15 cellular contexts compared by ENCODE assay signal in genomic region chr6:33719326-33719987, GRCh38. TPM values are rescaled to one million over a fixed set of nuclear protein-coding genes. Genes with fewer than 3 reads are reported as not detected.
DNase-seq lines count a peak whose midpoint lies in the region; ATAC-seq and TF ChIP-seq lines count a peak whose summit lies in the region.
"Had no signal": no experiment of that assay in that cellular context is flagged by ENCODE, and none has a peak within 500 bp of the region (broad histone marks: within the 10 kb centered on the region; RNA-seq: fewer than 3 reads in every experiment).

No MANE protein-coding gene starts in this region.

- intact Hi-C loops in activated CD4-positive, alpha-beta T cell treated with anti-CD3 and anti-CD28 coated beads, Interleukin-2, amount 10 ng/mL, durations not matched to agents 24 days and 14 days (cut with micrococcal nuclease) = loop anchor here (10.0 kb wide), 1 partner anchor 525 kb away; the partner anchor contains the start of gene SMIM29

- peaks cover 31% of the 10 kb centered on the region for H3K27me3 ChIP-seq in osteoblast (ENCODE audit: insufficient read depth, low read length)

- POLR2A ChIA-PET in HEK293T (lab: Yijun Ruan, JAX) = interaction anchor here (1.6 kb wide), 1 partner anchor 8 kb away, joined by 10 read pairs; the partner anchor contains the start of gene UQCC2

- H3K4me1 ChIP-seq in osteoblast (ENCODE audit: insufficient read depth, low read length) = peaks cover 5% of the 10 kb centered on the region

- H3K79me2 ChIP-seq in osteoblast (ENCODE audit: insufficient read depth, low read length) = no peaks in the 10 kb centered on the region

- H3K4me3 Mint-ChIP-seq in HFFc6 = no peak overlapping the region
- H3K4me3 Mint-ChIP-seq in stimulated activated effector memory CD8-positive, alpha-beta T cell treated with anti-CD3 and anti-CD28 coated beads, Interleukin-12 subunit alpha, Interleukin-12 subunit beta, amount 100 ng/mL, for 72 hours = no peak overlapping the region
- no peak overlapping the region for H3K4me3 Mint-ChIP-seq in activated CD4-positive, alpha-beta T cell treated with anti-CD3 and anti-CD28 coated beads, Interleukin-2, amount 10 ng/mL, durations not matched to agents 24 days and 14 days
- H3K4me3 Mint-ChIP-seq: GM23338 had no signal

- H3K4me2 ChIP-seq in osteoblast (ENCODE audit: insufficient read depth, low read length) = no peak overlapping the region
- H3K4me2 ChIP-seq: GM23338 had no signal

- DNase-seq in DMS153 (lab: John Stamatoyannopoulos, UW) = peak; percentile 42
- no peak for DNase-seq in HFFc6
- DNase-seq in NCI-H82 (lab: John Stamatoyannopoulos, UW) = peak; percentile 87
- DNase-seq in osteoblast (ENCODE audit: insufficient read length, low spot score, missing footprints) = no peak
- no peak for DNase-seq in stimulated activated effector memory CD8-positive, alpha-beta T cell treated with anti-CD3 and anti-CD28 coated beads, Interleukin-12 subunit alpha, Interleukin-12 subunit beta, amount 100 ng/mL, for 72 hours (ENCODE audit: low spot score in 2 of 2)
- DNase-seq in activated CD4-positive, alpha-beta T cell treated with anti-CD3 and anti-CD28 coated beads, Interleukin-2, amount 10 ng/mL, durations not matched to agents 24 days and 14 days = no peak
- DNase-seq in HEK293T (ENCODE audit: extremely low spot score) = no peak
- DNase-seq: AML-193; amygdala; effector memory CD4-positive, alpha-beta T cell; NCI-H526; stimulated activated CD4-positive, alpha-beta T cell treated with anti-CD3 and anti-CD28 coated beads, Interleukin-1b, Interleukin-23, amount 100 ng/mL, for 48 hours had no signal

- H3K27ac ChIP-seq in osteoblast (ENCODE audit: low read depth, low read length) = no peak overlapping the region
- H3K27ac ChIP-seq: HL-60 had no signal

- H3K27me3 Mint-ChIP-seq in HFFc6 (ENCODE audit: insufficient read depth) = peaks cover 44% of the 10 kb centered on the region
- H3K27me3 Mint-ChIP-seq in activated CD4-positive, alpha-beta T cell treated with anti-CD3 and anti-CD28 coated beads, Interleukin-2, amount 10 ng/mL, durations not matched to agents 24 days and 14 days = peaks cover 29% of the 10 kb centered on the region

- H3K4me3 ChIP-seq in osteoblast (ENCODE audit: insufficient read depth, low read length) = no peak overlapping the region
- H3K4me3 ChIP-seq: GM23338 had no signal

- no peaks in the 10 kb centered on the region for H4K20me1 ChIP-seq in osteoblast (ENCODE audit: insufficient read depth, low read length)

- no peaks in the 10 kb centered on the region for H3K9me3 Mint-ChIP-seq in HFFc6
- H3K9me3 Mint-ChIP-seq in stimulated activated effector memory CD8-positive, alpha-beta T cell treated with anti-CD3 and anti-CD28 coated beads, Interleukin-12 subunit alpha, Interleukin-12 subunit beta, amount 100 ng/mL, for 72 hours = no peaks in the 10 kb centered on the region
- no peaks in the 10 kb centered on the region for H3K9me3 Mint-ChIP-seq in activated CD4-positive, alpha-beta T cell treated with anti-CD3 and anti-CD28 coated beads, Interleukin-2, amount 10 ng/mL, durations not matched to agents 24 days and 14 days
- H3K9me3 Mint-ChIP-seq: GM23338 had no signal

- H3K36me3 Mint-ChIP-seq in HFFc6 (ENCODE audit: low read depth) = no peaks in the 10 kb centered on the region
- no peaks in the 10 kb centered on the region for H3K36me3 Mint-ChIP-seq in stimulated activated effector memory CD8-positive, alpha-beta T cell treated with anti-CD3 and anti-CD28 coated beads, Interleukin-12 subunit alpha, Interleukin-12 subunit beta, amount 100 ng/mL, for 72 hours
- no peaks in the 10 kb centered on the region for H3K36me3 Mint-ChIP-seq in activated CD4-positive, alpha-beta T cell treated with anti-CD3 and anti-CD28 coated beads, Interleukin-2, amount 10 ng/mL, durations not matched to agents 24 days and 14 days (ENCODE audit: low read depth)

- no peak for ATAC-seq in stimulated activated effector memory CD8-positive, alpha-beta T cell treated with anti-CD3 and anti-CD28 coated beads, Interleukin-12 subunit alpha, Interleukin-12 subunit beta, amount 100 ng/mL, for 72 hours
- ATAC-seq: GM23338, sciatic nerve had no signal

- no peak overlapping the region for H3K27ac Mint-ChIP-seq in HFFc6
- no peak overlapping the region for H3K27ac Mint-ChIP-seq in stimulated activated effector memory CD8-positive, alpha-beta T cell treated with anti-CD3 and anti-CD28 coated beads, Interleukin-12 subunit alpha, Interleukin-12 subunit beta, amount 100 ng/mL, for 72 hours
- no peak overlapping the region for H3K27ac Mint-ChIP-seq in activated CD4-positive, alpha-beta T cell treated with anti-CD3 and anti-CD28 coated beads, Interleukin-2, amount 10 ng/mL, durations not matched to agents 24 days and 14 days
- H3K27ac Mint-ChIP-seq: GM23338 had no signal

- CTCF ChIA-PET in HEK293T (lab: Yijun Ruan, JAX) = no interaction called here

- TF ChIP-seq CTCF in HFFc6 (IDR thresholded peaks at IDR 0.05) (peak; percentile 17; the same call in 1 of the 2 replicates), osteoblast (IDR thresholded peaks at IDR 0.05; ENCODE audit: extremely low read depth, low read depth, low read length) (peak; percentile 6)

- H2AFZ ChIP-seq in osteoblast (ENCODE audit: low read length) = no peak overlapping the region
- H2AFZ ChIP-seq: GM23338 had no signal

- peaks cover 8% of the 10 kb centered on the region; the same call in 1 of the 2 replicates for H3K4me1 Mint-ChIP-seq in HFFc6 (ENCODE audit: low read depth)
- H3K4me1 Mint-ChIP-seq in stimulated activated effector memory CD8-positive, alpha-beta T cell treated with anti-CD3 and anti-CD28 coated beads, Interleukin-12 subunit alpha, Interleukin-12 subunit beta, amount 100 ng/mL, for 72 hours = no peaks in the 10 kb centered on the region
- peaks cover 6% of the 10 kb centered on the region for H3K4me1 Mint-ChIP-seq in activated CD4-positive, alpha-beta T cell treated with anti-CD3 and anti-CD28 coated beads, Interleukin-2, amount 10 ng/mL, durations not matched to agents 24 days and 14 days

- H3K36me3 ChIP-seq in osteoblast (ENCODE audit: insufficient read depth, low read length) = no peaks in the 10 kb centered on the region

- no peaks in the 10 kb centered on the region for H3K9me3 ChIP-seq in osteoblast (ENCODE audit: low read depth, low read length)

TF ChIP-seq in HEK293T, 16 proteins besides CTCF, POLR2A, EP300 and RAD21:
- TF ChIP-seq FOXK2 (IDR thresholded peaks at IDR 0.05) (no peak), ZNF384 (IDR thresholded peaks at IDR 0.05) (no peak), FOXA1 (IDR thresholded peaks at IDR 0.05) (no peak), BHLHE40 (IDR thresholded peaks at IDR 0.05; ENCODE audit: borderline replicate concordance) (no peak), SUZ12 (IDR thresholded peaks at IDR 0.05) (no peak), SP1 (IDR thresholded peaks at IDR 0.05) (no peak), HDGF (IDR thresholded peaks at IDR 0.05; ENCODE audit: borderline replicate concordance) (no peak), PKNOX1 (IDR thresholded peaks at IDR 0.05) (no peak), LEF1 (IDR thresholded peaks at IDR 0.05; ENCODE audit: borderline replicate concordance) (no peak), FOXM1 (IDR thresholded peaks at IDR 0.05; ENCODE audit: borderline replicate concordance) (no peak), CTBP1 (IDR thresholded peaks at IDR 0.05; ENCODE audit: borderline replicate concordance) (no peak)

RNA-seq across cellular contexts. Expression of gene UQCC2, which starts 8.0 kb away (rescaled TPM):
- total RNA-seq in HFFc6 (2021; fragmentation: NEBNext Ultra II Directional; extraction: Animal tissue kit (Norgen Biotek cat#: 25700)) = 100 to 1,000 TPM; 109 to 167 (median 140) TPM
- total RNA-seq in osteoblast = 15.2 and 20.0 TPM in 2 replicates
- 131 and 137 TPM in 2 replicates for total RNA-seq in activated CD4-positive, alpha-beta T cell treated with anti-CD3 and anti-CD28 coated beads, Interleukin-2, amount 10 ng/mL, durations not matched to agents 24 days and 14 days

RNA-seq across cellular contexts. Expression of gene IP6K3, which starts 27.2 kb away (rescaled TPM):
- under 1 TPM in 4 of 6 experiments, not detected in 2; 0.25 to 0.83 (median 0.50) TPM for total RNA-seq in HFFc6 (2021; fragmentation: NEBNext Ultra II Directional; extraction: Animal tissue kit (Norgen Biotek cat#: 25700))
- under 0.01 and 0.29 TPM in 2 replicates for total RNA-seq in osteoblast
- not detected in 2 replicates for total RNA-seq in activated CD4-positive, alpha-beta T cell treated with anti-CD3 and anti-CD28 coated beads, Interleukin-2, amount 10 ng/mL, durations not matched to agents 24 days and 14 days

Comparison
In these comparisons a context has a peak if more than half of its experiments do, and no peak if none do; other contexts are left out.
1. DNase-seq: peak in DMS153 (single experiment) and NCI-H82 (single experiment); none in HFFc6 (single experiment), osteoblast (single experiment), stimulated activated effector memory CD8-positive, alpha-beta T cell treated with anti-CD3 and anti-CD28 coated beads, Interleukin-12 subunit alpha, Interleukin-12 subunit beta, amount 100 ng/mL, for 72 hours (0 of 2), activated CD4-positive, alpha-beta T cell treated with anti-CD3 and anti-CD28 coated beads, Interleukin-2, amount 10 ng/mL, durations not matched to agents 24 days and 14 days (single experiment) and HEK293T (single experiment).